ENCODE assay signal across 8 cellular contexts in genomic region chr12:101839324-101840283, GRCh38. TPM values are rescaled to one million over a fixed set of nuclear protein-coding genes. Genes with fewer than 3 reads are reported as not detected.
A peak's percentile ranks its signal among the peaks of the same experiment; 100 is the strongest.
DNase-seq lines count a peak whose midpoint lies in the region; ATAC-seq, FAIRE-seq and TF ChIP-seq lines count a peak whose summit lies in the region.

No MANE protein-coding gene starts in this region.

- no peaks in the 10 kb centered on the region for H3K27me3 ChIP-seq in SU-DHL-6 (ENCODE audit: low read length)
- no peaks in the 10 kb centered on the region for H3K27me3 ChIP-seq in right atrium auricular region
- H3K27me3 ChIP-seq in small intestine (ENCODE audit: control insufficient read depth in 2 of 2, insufficient read depth in 2 of 2, low read length in 2 of 2) = no peaks in the 10 kb centered on the region

- H3K4me1 ChIP-seq in right atrium auricular region (no peaks in the 10 kb centered on the region), small intestine (ENCODE audit: control insufficient read depth in 2 of 2, insufficient read depth in 1 of 2, low read depth in 1 of 2, low read length in 1 of 2) (no peaks in the 10 kb centered on the region)

- no peaks in the 10 kb centered on the region for H3K9me2 ChIP-seq in SU-DHL-6 (replicated peaks; ENCODE audit: insufficient read depth, low read length)

- FAIRE-seq in small intestine (lab: Jason Lieb, UNC) = no peak

- H3K9me3 ChIP-seq in SU-DHL-6 (ENCODE audit: insufficient read depth, low read length) (no peaks in the 10 kb centered on the region), right atrium auricular region (no peaks in the 10 kb centered on the region), small intestine (ENCODE audit: control insufficient read depth, low read depth) (no peaks in the 10 kb centered on the region)

- H3K4me2 ChIP-seq in SU-DHL-6 (ENCODE audit: low read depth, low read length, poor library complexity, severe bottlenecking) = peak overlapping the region; percentile 23

- DNase-seq in NOMO-1 treated with DMSO at 0.1 percent for 48 hours (lab: John Stamatoyannopoulos, UW; ENCODE audit: unreplicated experiment) = peak; percentile 40
- DNase-seq in NOMO-1 treated with dmso at 0.1 percent for 144 hours (lab: John Stamatoyannopoulos, UW; ENCODE audit: unreplicated experiment) = no peak
- peak; percentile 69 for DNase-seq in Jurkat, Clone E6-1 (ENCODE audit: low read depth, low spot score)
- DNase-seq in activated naive CD8-positive, alpha-beta T cell treated with anti-CD3 and anti-CD28 coated beads, Interleukin-2, amount 50 U/mL, for 16 hours (ENCODE audit: low read depth, low spot score) = peak; percentile 51
- DNase-seq in right atrium auricular region (ENCODE audit: low spot score) = peak; percentile 76
- DNase-seq in small intestine = peak; percentile 74

- no peak overlapping the region for H3K9ac ChIP-seq in SU-DHL-6 (ENCODE audit: low read length)

- 17 to 25% (median 24%) methylated on average over 6 of the region's 6 CpGs for WGBS in small intestine, 3 donors

- no peak for ATAC-seq in HG03571 (IDR thresholded peaks at IDR 0.05; ENCODE audit: unreplicated experiment)

- TF ChIP-seq CTCF in SU-DHL-6 (IDR thresholded peaks at IDR 0.05; ENCODE audit: insufficient read depth, low read length, poor library complexity, severe bottlenecking) (peak; percentile 85), right atrium auricular region (IDR thresholded peaks at IDR 0.05) (peak; percentile 60 to 92)

- H3K36me3 ChIP-seq in SU-DHL-6 (ENCODE audit: low read length) (no peaks in the 10 kb centered on the region), right atrium auricular region (no peaks in the 10 kb centered on the region), small intestine (ENCODE audit: control insufficient read depth in 2 of 2, insufficient read depth in 2 of 2, low read length in 2 of 2) (no peaks in the 10 kb centered on the region)

- H4K20me1 ChIP-seq in SU-DHL-6 (ENCODE audit: low read depth, low read length) = no peaks in the 10 kb centered on the region

- no peaks in the 10 kb centered on the region for H3F3A ChIP-seq in SU-DHL-6 (ENCODE audit: insufficient read depth)

- no peaks in the 10 kb centered on the region for H3K79me2 ChIP-seq in SU-DHL-6 (ENCODE audit: insufficient read depth, low read length)

- no peak overlapping the region for H3K4me3 ChIP-seq in Jurkat, Clone E6-1 (ENCODE audit: low read length)
- H3K4me3 ChIP-seq in SU-DHL-6 (ENCODE audit: insufficient read depth, low read length, poor library complexity, severe bottlenecking) (no peak overlapping the region), right atrium auricular region (no peak overlapping the region), small intestine (ENCODE audit: low read depth in 1 of 2, low read length in 2 of 2) (no peak overlapping the region)

- no peak overlapping the region for H3K27ac ChIP-seq in SU-DHL-6 (ENCODE audit: low read depth, low read length)
- no peak overlapping the region for H3K27ac ChIP-seq in right atrium auricular region
- H3K27ac ChIP-seq in small intestine (ENCODE audit: low read depth in 1 of 2, low read length in 1 of 2) = no peak overlapping the region

- no peak overlapping the region for H2AFZ ChIP-seq in SU-DHL-6 (ENCODE audit: low read depth, low read length, severe bottlenecking)

RNA-seq across cellular contexts. Expression of gene GNPTAB, which starts 8.8 kb away (rescaled TPM):
- 22.3 TPM for polyA plus RNA-seq in Jurkat, Clone E6-1 (2012; ENCODE audit: insufficient read depth, insufficient read length)
- total RNA-seq in right atrium auricular region = 10 to 100 TPM; 25.3 to 32.6 TPM
- polyA plus RNA-seq in small intestine = 10 to 100 TPM in 2 of 3 donors, 1 to 10 TPM in 1; 6.8 to 13.6 (median 11.6) TPM

RNA-seq across cellular contexts. Expression of gene DRAM1, which starts 37.8 kb away (rescaled TPM):
- polyA plus RNA-seq in Jurkat, Clone E6-1 (2012; ENCODE audit: insufficient read depth, insufficient read length) = 2.4 TPM
- 10 to 100 TPM in 1 of 2 donors, 1 to 10 TPM in 1; 3.9 to 12.7 TPM for total RNA-seq in right atrium auricular region
- 1 to 10 TPM in 2 of 3 donors, under 1 TPM in 1; 0.89 to 9.9 (median 4.1) TPM for polyA plus RNA-seq in small intestine
